In the genomic region with DNA sequence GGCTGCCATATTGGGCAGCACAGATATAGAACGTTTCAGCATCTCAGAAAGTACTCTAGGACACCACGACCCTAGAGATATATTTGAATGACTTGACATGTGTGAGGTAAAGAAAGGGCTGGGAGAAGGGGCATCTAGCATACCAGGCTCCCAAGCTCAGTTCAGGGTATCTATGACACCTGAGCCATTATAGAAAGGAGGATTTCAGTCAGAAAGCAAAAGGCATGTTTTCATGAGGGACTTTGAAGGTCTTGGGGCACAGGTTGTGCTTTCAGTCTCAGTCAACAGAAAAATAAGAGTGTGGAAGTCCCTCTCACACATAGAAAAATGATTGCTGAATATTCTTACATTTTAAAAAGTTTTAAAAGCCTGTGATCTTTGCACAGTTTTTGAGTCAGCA, we compare ENCODE assay signal across 18 cellular contexts. TPM values are rescaled to one million over a fixed set of nuclear protein-coding genes. Genes with fewer than 3 reads are reported as not detected.
DNase-seq lines count a peak whose midpoint lies in the region; ATAC-seq and TF ChIP-seq lines count a peak whose summit lies in the region.
"Had no signal": no experiment of that assay in that cellular context is flagged by ENCODE, and none has a peak within 500 bp of the region (broad histone marks: within the 10 kb centered on the region; RNA-seq: fewer than 3 reads in every experiment).

No MANE protein-coding gene starts in this region.

- POLR2A ChIA-PET in T-cell (lab: Charles Lee), result no interaction called here

- peak; percentile 31 for ATAC-seq in GM18868 (IDR thresholded peaks at IDR 0.05; ENCODE audit: unreplicated experiment)
- no peak for ATAC-seq in T-cell (replicated peaks in 1 of 4)
- ATAC-seq in left ventricle myocardium superior, result no peak
- ATAC-seq: A549, GM23338, K562 had no signal

- no peaks in the 10 kb centered on the region for H3K27me3 Mint-ChIP-seq in activated naive CD4-positive, alpha-beta T cell treated with anti-CD3 and anti-CD28 coated beads, Interleukin-2, amount 50 U/mL, for 24 hours
- no peaks in the 10 kb centered on the region for H3K27me3 Mint-ChIP-seq in activated naive CD4-positive, alpha-beta T cell treated with anti-CD3 and anti-CD28 coated beads, Interleukin-2, amount 10 ng/mL, durations not matched to agents 7 days and 5 days
- H3K27me3 Mint-ChIP-seq in T-cell, result no peaks in the 10 kb centered on the region
- H3K27me3 Mint-ChIP-seq: CD4-positive, alpha-beta T cell had no signal

- intact Hi-C loops in left ventricle myocardium superior (cut with micrococcal nuclease), result no loop called here

- no peak for DNase-seq in activated naive CD4-positive, alpha-beta T cell treated with anti-CD3 and anti-CD28 coated beads, Interleukin-2, amount 10 ng/mL, durations not matched to agents 7 days and 5 days
- DNase-seq in T-cell (no peak), GM13977 (ENCODE audit: low spot score) (no peak), left ventricle myocardium superior (no peak), SW 1271 (lab: John Stamatoyannopoulos, UW) (no peak)
- DNase-seq: AML-193; CD4-positive, alpha-beta T cell; DMS153; DMS79; GDM1; HCEC 1CT; IMR-90 had no signal

- no peak for TF ChIP-seq CTCF in GM13977 (IDR thresholded peaks at IDR 0.05; ENCODE audit: extremely low read depth, insufficient read depth, missing control alignments)

- no peak overlapping the region for H3K4me3 Mint-ChIP-seq in activated naive CD4-positive, alpha-beta T cell treated with anti-CD3 and anti-CD28 coated beads, Interleukin-2, amount 50 U/mL, for 24 hours
- H3K4me3 Mint-ChIP-seq in activated naive CD4-positive, alpha-beta T cell treated with anti-CD3 and anti-CD28 coated beads, Interleukin-2, amount 10 ng/mL, durations not matched to agents 7 days and 5 days, result no peak overlapping the region
- no peak overlapping the region for H3K4me3 Mint-ChIP-seq in T-cell
- H3K4me3 Mint-ChIP-seq: CD4-positive, alpha-beta T cell; GM23338 had no signal

- in situ Hi-C loops in GM13977 (cut with MboI; ENCODE audit: low pct_unique_long_range_greater_than_20kb, low sequenced_read_pairs, unreplicated experiment), result no loop called here

- CTCF ChIA-PET in activated naive CD4-positive, alpha-beta T cell treated with anti-CD3 and anti-CD28 coated beads, Interleukin-2, amount 10 ng/mL, durations not matched to agents 7 days and 5 days (lab: Charles Lee), result no interaction called here
- CTCF ChIA-PET in T-cell (lab: Charles Lee), result interaction anchor here in 1 of 2 donors (1.6 kb wide), 1 partner anchor 34 kb away, joined by 5 read pairs; no protein-coding TSS in a partner anchor

- peak overlapping the region; percentile 35 for H3K27ac Mint-ChIP-seq in activated naive CD4-positive, alpha-beta T cell treated with anti-CD3 and anti-CD28 coated beads, Interleukin-2, amount 50 U/mL, for 24 hours
- H3K27ac Mint-ChIP-seq in activated naive CD4-positive, alpha-beta T cell treated with anti-CD3 and anti-CD28 coated beads, Interleukin-2, amount 10 ng/mL, durations not matched to agents 7 days and 5 days, result no peak overlapping the region
- peak overlapping the region; percentile 52 to 59 for H3K27ac Mint-ChIP-seq in T-cell
- H3K27ac Mint-ChIP-seq: CD4-positive, alpha-beta T cell; GM23338 had no signal

- H3K4me1 Mint-ChIP-seq in activated naive CD4-positive, alpha-beta T cell treated with anti-CD3 and anti-CD28 coated beads, Interleukin-2, amount 50 U/mL, for 24 hours, result peaks cover 27% of the 10 kb centered on the region
- H3K4me1 Mint-ChIP-seq in activated naive CD4-positive, alpha-beta T cell treated with anti-CD3 and anti-CD28 coated beads, Interleukin-2, amount 10 ng/mL, durations not matched to agents 7 days and 5 days, result peaks cover 3% of the 10 kb centered on the region
- peaks cover 14 to 16% (median 15%) of the 10 kb centered on the region in 3 donors for H3K4me1 Mint-ChIP-seq in T-cell
- H3K4me1 Mint-ChIP-seq: GM23338 had no signal

- H3K9me3 Mint-ChIP-seq in activated naive CD4-positive, alpha-beta T cell treated with anti-CD3 and anti-CD28 coated beads, Interleukin-2, amount 50 U/mL, for 24 hours, result no peaks in the 10 kb centered on the region
- no peaks in the 10 kb centered on the region for H3K9me3 Mint-ChIP-seq in activated naive CD4-positive, alpha-beta T cell treated with anti-CD3 and anti-CD28 coated beads, Interleukin-2, amount 10 ng/mL, durations not matched to agents 7 days and 5 days
- H3K9me3 Mint-ChIP-seq in T-cell, result no peaks in the 10 kb centered on the region
- H3K9me3 Mint-ChIP-seq: GM23338 had no signal

- H3K36me3 Mint-ChIP-seq in activated naive CD4-positive, alpha-beta T cell treated with anti-CD3 and anti-CD28 coated beads, Interleukin-2, amount 50 U/mL, for 24 hours, result peaks cover 26% of the 10 kb centered on the region
- H3K36me3 Mint-ChIP-seq in activated naive CD4-positive, alpha-beta T cell treated with anti-CD3 and anti-CD28 coated beads, Interleukin-2, amount 10 ng/mL, durations not matched to agents 7 days and 5 days, result peaks cover 74% of the 10 kb centered on the region
- H3K36me3 Mint-ChIP-seq in T-cell, result peaks cover 62% of the 10 kb centered on the region

RNA-seq across cellular contexts. Expression of gene NIPAL1, which starts 51.6 kb away (rescaled TPM):
- 1 to 10 TPM in 2 of 5 donors, under 1 TPM in 3; 0.77 to 2.9 (median 0.80) TPM for total RNA-seq in T-cell
- total RNA-seq in left ventricle myocardium superior, result 0.07 TPM

RNA-seq across cellular contexts. Expression of gene CNGA1, which starts 51.7 kb away (rescaled TPM):
- total RNA-seq in T-cell (under 1 TPM in 1 of 5 donors, not detected in 4; 0.54 TPM), left ventricle myocardium superior (not detected)
- total RNA-seq: CD4-positive, alpha-beta T cell; Daoy; IMR-90 had no signal
